Comparison of ENCODE assay signal across 9 cellular contexts in the genomic region with DNA sequence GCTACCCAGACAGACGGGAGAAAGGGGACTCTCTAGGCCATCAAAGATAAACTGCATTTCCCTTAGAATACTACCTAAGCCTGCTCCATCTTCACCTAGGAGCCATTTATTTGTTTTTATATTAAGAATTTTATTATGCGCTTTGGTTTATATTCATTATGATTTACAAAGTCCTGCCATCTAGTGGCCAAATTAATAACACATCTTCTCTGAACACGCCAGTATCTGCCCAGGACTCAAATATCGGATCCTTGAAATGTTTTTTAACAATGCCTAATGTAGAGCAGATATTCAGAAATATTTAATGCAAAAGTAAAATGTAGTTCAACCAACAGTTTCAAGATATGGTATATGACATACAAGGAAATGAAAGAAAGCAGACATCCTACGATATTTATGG. TPM values are rescaled to one million over a fixed set of nuclear protein-coding genes. Genes with fewer than 3 reads are reported as not detected.
DNase-seq lines count a peak whose midpoint lies in the region; ATAC-seq and TF ChIP-seq lines count a peak whose summit lies in the region.
"Had no signal": no experiment of that assay in that cellular context is flagged by ENCODE, and none has a peak within 500 bp of the region (broad histone marks: within the 10 kb centered on the region; RNA-seq: fewer than 3 reads in every experiment).

No MANE protein-coding gene starts in this region.

- H3K4me3 ChIP-seq in fibroblast of mammary gland (ENCODE audit: control insufficient read depth, low read depth, low read length) (no peak overlapping the region), testis (no peak overlapping the region), lower leg skin (ENCODE audit: low read depth, poor library complexity, severe bottlenecking) (no peak overlapping the region)

- intact Hi-C loops in testis (cut with DNase I; ENCODE audit: low total_unique reads) (no loop called here), lower leg skin (cut with DNase I; ENCODE audit: low total_unique reads) (no loop called here)

- 14 to 26% methylated on average over 5 of the region's 5 CpGs for WGBS in testis, 2 donors
- WGBS in lower leg skin, 2 donors = 27 to 46% methylated on average over 5 of the region's 5 CpGs

- no peaks in the 10 kb centered on the region for H3K36me3 ChIP-seq in testis (ENCODE audit: low read depth, missing control alignments)

- peak; percentile 43 for TF ChIP-seq CTCF in fibroblast of mammary gland (conservative IDR thresholded peaks at IDR 0.05; ENCODE audit: control insufficient read depth, insufficient read depth, low read depth, low read length)
- peak; percentile 27 to 59 (median 40) for TF ChIP-seq CTCF in testis (IDR thresholded peaks at IDR 0.05)
- TF ChIP-seq CTCF in lower leg skin (IDR thresholded peaks at IDR 0.05) = no peak

- peak; percentile 41 for ATAC-seq in GM18502 (IDR thresholded peaks at IDR 0.05; ENCODE audit: poor library complexity, unreplicated experiment)

- H3K27ac ChIP-seq in testis = no peak overlapping the region
- H3K27ac ChIP-seq: epithelial cell of prostate had no signal

- no peaks in the 10 kb centered on the region for H3K9me3 ChIP-seq in testis

- DNase-seq in AG08395 (ENCODE audit: low spot score) (peak; percentile 17), OCI-M1 (lab: John Stamatoyannopoulos, UW) (peak; percentile 48), fibroblast of mammary gland (ENCODE audit: low read depth) (peak; percentile 41), testis (no peak), GM19238 (ENCODE audit: insufficient read length, low spot score) (no peak), lower leg skin (ENCODE audit: low spot score in 2 of 2) (no peak)
- DNase-seq in stimulated activated CD8-positive, alpha-beta memory T cell treated with anti-CD3 and anti-CD28 coated beads, Interleukin-4, amount 100 ng/mL, for 48 hours = no peak

- no peaks in the 10 kb centered on the region for H3K4me1 ChIP-seq in testis

- H3K27me3 ChIP-seq in testis = no peaks in the 10 kb centered on the region

- TF ChIP-seq POLR2A in testis (IDR thresholded peaks at IDR 0.05) (no peak), lower leg skin (IDR thresholded peaks at IDR 0.05) (no peak)

RNA-seq across cellular contexts. Expression of a gene that starts 20.8 kb away (rescaled TPM):
- total RNA-seq in testis = 100 to 1,000 TPM; 331 to 693 TPM
- 224 TPM for polyA plus RNA-seq in testis (ENCODE audit: insufficient read depth, low read depth, low replicate concordance)
- 100 to 1,000 TPM in 2 of 4 donors, 10 to 100 TPM in 2; 49.5 to 113 (median 97.9) TPM for total RNA-seq in lower leg skin

Comparison
In these comparisons a context has a peak if more than half of its experiments do, and no peak if none do; other contexts are left out.
1. DNase-seq: peak in AG08395 (single experiment), OCI-M1 (single experiment) and fibroblast of mammary gland (single experiment); none in testis (single experiment), GM19238 (single experiment), stimulated activated CD8-positive, alpha-beta memory T cell treated with anti-CD3 and anti-CD28 coated beads, Interleukin-4, amount 100 ng/mL, for 48 hours (single experiment) and lower leg skin (0 of 2).
2. CTCF ChIP-seq: peak in fibroblast of mammary gland (single experiment) and testis (3 of 3); none in lower leg skin (0 of 3).